In genomic region chr15:36407647-36408046, GRCh38 we compare ENCODE assay signal across 13 cellular contexts.
DNase-seq lines count a peak whose midpoint lies in the region; ATAC-seq and TF ChIP-seq lines count a peak whose summit lies in the region.
"Had no signal": no experiment of that assay in that cellular context is flagged by ENCODE, and none has a peak within 500 bp of the region (broad histone marks: within the 10 kb centered on the region; RNA-seq: fewer than 3 reads in every experiment).

No MANE protein-coding gene starts in this region.

- intact Hi-C loops in natural killer cell (cut with micrococcal nuclease): no loop called here

- H3K9me3 Mint-ChIP-seq in natural killer cell: peaks cover 10 to 11% of the 10 kb centered on the region in 2 donors

- H3K4me3 ChIP-seq in NT2/D1 (ENCODE audit: insufficient read length, low read depth) (no peak overlapping the region), Peyer's patch (no peak overlapping the region)
- H3K4me3 ChIP-seq: tibial nerve had no signal

- H3K27me3 ChIP-seq in NT2/D1 (ENCODE audit: insufficient read depth, insufficient read length) (no peaks in the 10 kb centered on the region), Peyer's patch (no peaks in the 10 kb centered on the region)
- H3K27me3 ChIP-seq: tibial nerve had no signal

- no peak overlapping the region for H3K9ac ChIP-seq in NT2/D1 (ENCODE audit: insufficient read length, low read depth)

- H3K27me3 Mint-ChIP-seq in natural killer cell (ENCODE audit: low read depth in 2 of 2): no peaks in the 10 kb centered on the region
- H3K27me3 Mint-ChIP-seq: naive B cell had no signal

- no peak overlapping the region for H3K27ac Mint-ChIP-seq in natural killer cell
- H3K27ac Mint-ChIP-seq: naive B cell had no signal

- no peaks in the 10 kb centered on the region for H3K36me3 ChIP-seq in NT2/D1 (ENCODE audit: insufficient read depth, insufficient read length, low read length)
- H3K36me3 ChIP-seq in Peyer's patch: no peaks in the 10 kb centered on the region
- H3K36me3 ChIP-seq: tibial nerve had no signal

- TF ChIP-seq CTCF in Peyer's patch (IDR thresholded peaks at IDR 0.05) (no peak), natural killer cell (IDR thresholded peaks at IDR 0.05) (no peak)

- DNase-seq in DMS79 treated with DMSO at 0.1 percent for 48 hours (lab: John Stamatoyannopoulos, UW): peak; percentile 11
- no peak for DNase-seq in DMS79 (lab: John Stamatoyannopoulos, UW)
- peak; percentile 35 for DNase-seq in NT2/D1 (ENCODE audit: low read depth, low spot score)
- peak; percentile 64 for DNase-seq in fibroblast of gingiva (ENCODE audit: low read depth)
- peak; percentile 81 for DNase-seq in renal cortical epithelial cell (ENCODE audit: low read depth)
- DNase-seq in RKO (ENCODE audit: low spot score): no peak
- DNase-seq in Peyer's patch: no peak
- no peak for DNase-seq in natural killer cell
- DNase-seq: activated T-cell treated with anti-CD3 and anti-CD28 coated beads, Interleukin-2, amount 50 U/mL, for 48 hours; naive B cell; NCI-H510A treated with DMSO at 0.1 percent for 48 hours had no signal

- H3K4me1 Mint-ChIP-seq in natural killer cell: no peaks in the 10 kb centered on the region
- H3K4me1 Mint-ChIP-seq: naive B cell had no signal

- H3K4me1 ChIP-seq in NT2/D1 (ENCODE audit: insufficient read depth, insufficient read length) (no peaks in the 10 kb centered on the region), Peyer's patch (no peaks in the 10 kb centered on the region)

- no peak overlapping the region for H3K27ac ChIP-seq in Peyer's patch
- H3K27ac ChIP-seq: 22Rv1, tibial nerve had no signal

- H3K9me3 ChIP-seq in NT2/D1 (ENCODE audit: insufficient read depth, low read length) (peaks cover 5% of the 10 kb centered on the region; the same call in 1 of the 2 replicates), Peyer's patch (no peaks in the 10 kb centered on the region)
- H3K9me3 ChIP-seq: tibial nerve had no signal

- ATAC-seq in natural killer cell: no peak

- no peaks in the 10 kb centered on the region for H3K36me3 Mint-ChIP-seq in natural killer cell
- H3K36me3 Mint-ChIP-seq: naive B cell had no signal

- TF ChIP-seq POLR2A in Peyer's patch (IDR thresholded peaks at IDR 0.05): no peak

- H3K4me3 Mint-ChIP-seq in natural killer cell: no peak overlapping the region
- H3K4me3 Mint-ChIP-seq: naive B cell had no signal

Comparison
In these comparisons a context has a peak if more than half of its experiments do, and no peak if none do; other contexts are left out.
1. DNase-seq: peak in DMS79 treated with DMSO at 0.1 percent for 48 hours (single experiment), NT2/D1 (single experiment), fibroblast of gingiva (single experiment) and renal cortical epithelial cell (single experiment); none in DMS79 (single experiment), RKO (single experiment), Peyer's patch (0 of 3) and natural killer cell (single experiment).